13 cellular contexts compared by ENCODE assay signal in the genomic region with DNA sequence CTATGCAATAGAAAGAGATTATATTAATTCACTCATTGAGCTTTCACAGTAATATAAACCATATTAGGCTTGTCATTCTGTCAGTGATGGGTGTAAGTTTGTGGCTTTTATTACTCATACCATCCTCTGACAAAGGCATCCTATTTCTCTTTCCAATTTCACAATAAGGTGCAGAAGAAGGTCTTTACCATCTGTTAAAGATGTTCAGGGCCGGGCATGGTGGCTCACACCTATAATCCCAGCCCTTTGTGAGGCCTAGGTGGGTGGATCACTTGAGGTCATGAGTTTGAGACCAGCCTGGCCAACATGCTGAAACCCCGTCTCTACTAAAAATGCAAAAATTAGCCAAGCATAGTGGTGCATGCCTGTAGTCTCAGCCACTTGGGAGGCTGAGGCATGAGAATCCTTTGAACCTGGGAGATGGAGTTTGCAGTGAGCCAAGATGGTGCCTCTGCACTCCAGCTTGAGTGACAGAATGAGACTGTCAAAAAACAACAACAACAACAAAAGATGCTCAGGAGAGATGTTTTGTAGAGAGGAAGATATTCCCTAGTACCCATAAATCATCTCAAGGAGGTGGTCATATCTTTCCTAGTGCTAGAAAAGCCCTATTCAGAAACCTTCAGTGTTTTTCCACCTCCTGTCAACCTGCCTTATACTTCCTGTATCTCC. TPM values are rescaled to one million over a fixed set of nuclear protein-coding genes. Genes with fewer than 3 reads are reported as not detected.
DNase-seq lines count a peak whose midpoint lies in the region; ATAC-seq and TF ChIP-seq lines count a peak whose summit lies in the region.
"Not testable (repeated sequence)": the region's sequence is repeated elsewhere in the genome, so short reads cannot be mapped to it uniquely, and the experiment has no call there.
"Had no signal": no experiment of that assay in that cellular context is flagged by ENCODE, and none has a peak within 500 bp of the region (broad histone marks: within the 10 kb centered on the region; RNA-seq: fewer than 3 reads in every experiment).

No MANE protein-coding gene starts in this region.

- H3K27me3 Mint-ChIP-seq in CD14-positive monocyte (ENCODE audit: low read depth in 3 of 3); activated naive CD8-positive, alpha-beta T cell treated with anti-CD3 and anti-CD28 coated beads, Interleukin-2, amount 10 ng/mL, durations not matched to agents 7 days and 5 days; nephron progenitor cell (ENCODE audit: low read depth, poor library complexity): not testable (repeated sequence)

- not testable (repeated sequence) for H3K18ac ChIP-seq in IMR-90 (ENCODE audit: low read depth, low read length)

- not testable (repeated sequence) for H3K23ac ChIP-seq in IMR-90 (ENCODE audit: low read depth, low read length)

- not testable (repeated sequence) for H3K4me1 ChIP-seq in IMR-90 (ENCODE audit: control insufficient read depth, insufficient read depth, low read length)

- BruUV-seq in IMR-90 (replicated peaks; lab: Mats Ljungman, UMichigan), result not testable (repeated sequence)

- not testable (repeated sequence) for DNase-seq in CD14-positive monocyte (ENCODE audit: low spot score); activated naive CD8-positive, alpha-beta T cell treated with anti-CD3 and anti-CD28 coated beads, Interleukin-2, amount 10 ng/mL, durations not matched to agents 7 days and 5 days; nephron progenitor cell
- peak; percentile 24 for DNase-seq in IMR-90
- DNase-seq in activated T-cell treated with anti-CD3 and anti-CD28 coated beads for 48 hours (ENCODE audit: low read depth), result peak; percentile 28
- peak; percentile 39 for DNase-seq in fibroblast of gingiva (ENCODE audit: low read depth)
- peak; percentile 58 for DNase-seq in stimulated activated CD8-positive, alpha-beta memory T cell treated with anti-CD3 and anti-CD28 coated beads, Interleukin-4, amount 100 ng/mL, for 48 hours

- H4K91ac ChIP-seq in IMR-90 (ENCODE audit: insufficient read depth, low read depth, low read length), result not testable (repeated sequence)

- not testable (repeated sequence) for H3K79me1 ChIP-seq in IMR-90 (ENCODE audit: low read depth in 1 of 2, low read length in 2 of 2)

- H4K8ac ChIP-seq in IMR-90 (ENCODE audit: low read depth in 2 of 2, low read length in 2 of 2), result not testable (repeated sequence)

- not testable (repeated sequence) for H3K14ac ChIP-seq in IMR-90 (replicated peaks; ENCODE audit: low read depth, low read length)

- not testable (repeated sequence) for TF ChIP-seq POLR2A in IMR-90 (IDR thresholded peaks at IDR 0.05; ENCODE audit: low read depth, low read length)

- not testable (repeated sequence) for TF ChIP-seq CTCF in CD14-positive monocyte (IDR thresholded peaks at IDR 0.05); IMR-90 (conservative IDR thresholded peaks at IDR 0.05; ENCODE audit: low read depth, low read length); nephron progenitor cell (IDR thresholded peaks at IDR 0.05)

- no CpG with 5 or more reads among the region's 2 CpGs for WGBS in IMR-90 (ENCODE audit: extremely low coverage in 2 of 2, insufficient read length in 1 of 2), 2 experiments

- H3K9ac ChIP-seq in IMR-90 (ENCODE audit: low read depth, low read length), result not testable (repeated sequence)

- not testable (repeated sequence) for H2AK9ac ChIP-seq in IMR-90 (replicated peaks; ENCODE audit: low read depth, low read length, poor library complexity)

- not testable (repeated sequence) for H3K4me3 Mint-ChIP-seq in CD14-positive monocyte; activated naive CD8-positive, alpha-beta T cell treated with anti-CD3 and anti-CD28 coated beads, Interleukin-2, amount 10 ng/mL, durations not matched to agents 7 days and 5 days; nephron progenitor cell

- in situ Hi-C loops in IMR-90 (cut with MboI; ENCODE audit: low sequenced_read_pairs), result not testable (repeated sequence)

- H3K56ac ChIP-seq in IMR-90 (ENCODE audit: extremely low read depth, insufficient read depth, low read length), result not testable (repeated sequence)

- POLR2A ChIA-PET in IMR-90 (lab: Charles Lee; ENCODE audit: unreplicated experiment); activated naive CD8-positive, alpha-beta T cell treated with anti-CD3 and anti-CD28 coated beads, Interleukin-2, amount 10 ng/mL, durations not matched to agents 7 days and 5 days (lab: Charles Lee): not testable (repeated sequence)

- H3K9me1 ChIP-seq in IMR-90 (ENCODE audit: insufficient read depth, low read length), result not testable (repeated sequence)

- intact Hi-C loops in CD14-positive monocyte (cut with micrococcal nuclease); IMR-90 (cut with micrococcal nuclease): not testable (repeated sequence)

- TF ChIP-seq RAD21 in IMR-90 (IDR thresholded peaks at IDR 0.05; ENCODE audit: low read length), result not testable (repeated sequence)

- H3K4me2 ChIP-seq in IMR-90 (ENCODE audit: low read depth, low read length), result not testable (repeated sequence)

- not testable (repeated sequence) for H3K4ac ChIP-seq in IMR-90 (ENCODE audit: low read depth, low read length)

- not testable (repeated sequence) for H3K9me3 ChIP-seq in IMR-90 (ENCODE audit: control insufficient read depth, insufficient read depth, low read length)

- not testable (repeated sequence) for H4K20me1 ChIP-seq in IMR-90 (ENCODE audit: insufficient read depth, low read length)

- H2BK5ac ChIP-seq in IMR-90 (ENCODE audit: low read depth, low read length, poor library complexity, severe bottlenecking), result not testable (repeated sequence)

- dilution Hi-C loops in IMR-90 (cut with HindIII; ENCODE audit: low sequenced_read_pairs, unreplicated experiment), result not testable (repeated sequence)

- not testable (repeated sequence) for H2BK20ac ChIP-seq in IMR-90 (ENCODE audit: low read depth, low read length)

- not testable (repeated sequence) for H4K5ac ChIP-seq in IMR-90 (ENCODE audit: low read depth, low read length)

- H3K9me3 Mint-ChIP-seq in CD14-positive monocyte; activated naive CD8-positive, alpha-beta T cell treated with anti-CD3 and anti-CD28 coated beads, Interleukin-2, amount 10 ng/mL, durations not matched to agents 7 days and 5 days; nephron progenitor cell: not testable (repeated sequence)

- CTCF ChIA-PET in IMR-90 (lab: Yijun Ruan, JAX), result not testable (repeated sequence)

- H2BK15ac ChIP-seq in IMR-90 (ENCODE audit: low read depth, low read length), result not testable (repeated sequence)

- H2AFZ ChIP-seq in IMR-90 (replicated peaks; ENCODE audit: low read length, poor library complexity), result not testable (repeated sequence)

- peaks cover 41% of the 10 kb centered on the region for H3K4me1 Mint-ChIP-seq in CD14-positive monocyte
- peaks cover 37% of the 10 kb centered on the region for H3K4me1 Mint-ChIP-seq in activated naive CD8-positive, alpha-beta T cell treated with anti-CD3 and anti-CD28 coated beads, Interleukin-2, amount 10 ng/mL, durations not matched to agents 7 days and 5 days
- H3K4me1 Mint-ChIP-seq in nephron progenitor cell, result not testable (repeated sequence)

- not testable (repeated sequence) for H2AK5ac ChIP-seq in IMR-90 (ENCODE audit: low read depth, low read length)

- not testable (repeated sequence) for ATAC-seq in IMR-90 (ENCODE audit: low read depth); activated naive CD8-positive, alpha-beta T cell treated with anti-CD3 and anti-CD28 coated beads, Interleukin-2, amount 10 ng/mL, durations not matched to agents 7 days and 5 days (ENCODE audit: low read depth)
- peak; percentile 88 to 94 for ATAC-seq in activated CD4-positive, CD25-positive, alpha-beta regulatory T cell treated with anti-CD3 and anti-CD28 coated beads, Interleukin-2, amount 50 U/mL, for 24 hours

- not testable (repeated sequence) for H3K4me3 ChIP-seq in IMR-90 (ENCODE audit: insufficient read depth, low read depth, low read length)

- peak overlapping the region in 6 of 7 donors; percentile 35 to 68 (median 49) for H3K27ac Mint-ChIP-seq in CD14-positive monocyte
- H3K27ac Mint-ChIP-seq in activated naive CD8-positive, alpha-beta T cell treated with anti-CD3 and anti-CD28 coated beads, Interleukin-2, amount 10 ng/mL, durations not matched to agents 7 days and 5 days, result peak overlapping the region; percentile 19
- H3K27ac Mint-ChIP-seq in nephron progenitor cell, result peak overlapping the region; percentile 22

- not testable (repeated sequence) for H3K27me3 ChIP-seq in IMR-90 (ENCODE audit: control insufficient read depth, insufficient read depth, low read length)

- not testable (repeated sequence) for H2BK120ac ChIP-seq in IMR-90 (ENCODE audit: low read depth, low read length)

- not testable (repeated sequence) for H3K36me3 ChIP-seq in IMR-90 (ENCODE audit: control insufficient read depth, insufficient read depth, low read length)

- H3K36me3 Mint-ChIP-seq in CD14-positive monocyte (peaks cover 42 to 51% of the 10 kb centered on the region in 2 donors), nephron progenitor cell (ENCODE audit: low read depth) (peaks cover 59% of the 10 kb centered on the region)
- H3K36me3 Mint-ChIP-seq in activated naive CD8-positive, alpha-beta T cell treated with anti-CD3 and anti-CD28 coated beads, Interleukin-2, amount 10 ng/mL, durations not matched to agents 7 days and 5 days, result peaks cover 79% of the 10 kb centered on the region

- H3K27ac ChIP-seq in IMR-90 (ENCODE audit: insufficient read depth, low read length), result not testable (repeated sequence)

TF ChIP-seq in IMR-90, 13 proteins besides CTCF, POLR2A, EP300 and RAD21:
- TF ChIP-seq CEBPB (IDR thresholded peaks at IDR 0.05; ENCODE audit: low read depth, low read length), result peak; percentile 35; the same call in 1 of the 2 replicates
TF ChIP-seq in IMR-90: peak in this region for 1; not testable (repeated sequence) for 12.

RNA-seq across cellular contexts. Expression of a gene that starts 56.0 kb away (rescaled TPM):
- polyA plus RNA-seq in CD14-positive monocyte (not detected), IMR-90 (2012; rRNA removed) (not detected in 2 replicates)
- not detected in 2 replicates for total RNA-seq in IMR-90 (2012; rRNA removed)
- not detected in 2 replicates for polyA plus RNA-seq in IMR-90 (2012; cell fraction: cytosol; rRNA removed)
- not detected in 2 replicates for polyA plus RNA-seq in IMR-90 (2012; cell fraction: nucleus; rRNA removed; ENCODE audit: low replicate concordance)
- total RNA-seq in activated naive CD8-positive, alpha-beta T cell treated with anti-CD3 and anti-CD28 coated beads, Interleukin-2, amount 10 ng/mL, durations not matched to agents 7 days and 5 days, result 1 to 10 TPM; 1.6 to 1.8 TPM
- total RNA-seq: epithelial cell of proximal tubule, glomerular endothelial cell, kidney epithelial cell, lower lobe of right lung, WTC11 had no signal
